ENCODE assay signal across 9 cellular contexts in genomic region chr15:81311834-81312459, GRCh38. TPM values are rescaled to one million over a fixed set of nuclear protein-coding genes. Genes with fewer than 3 reads are reported as not detected.
DNase-seq lines count a peak whose midpoint lies in the region; ATAC-seq and TF ChIP-seq lines count a peak whose summit lies in the region.
"Had no signal": no experiment of that assay in that cellular context is flagged by ENCODE, and none has a peak within 500 bp of the region (broad histone marks: within the 10 kb centered on the region; RNA-seq: fewer than 3 reads in every experiment).

No MANE protein-coding gene starts in this region.

- DNase-seq in AML-193 (lab: John Stamatoyannopoulos, UW): peak; percentile 92 to 96
- no peak for DNase-seq in RWPE2 (ENCODE audit: low spot score)
- DNase-seq in right atrium auricular region (ENCODE audit: low spot score): no peak
- no peak for DNase-seq in prostate gland (ENCODE audit: low spot score)
- DNase-seq in effector CD8-positive, alpha-beta T cell (lab: John Stamatoyannopoulos, UW): no peak
- DNase-seq in iPS-NIHi7 (ENCODE audit: extremely low spot score): no peak
- DNase-seq in stimulated activated CD4-positive, alpha-beta T cell treated with anti-CD3 and anti-CD28 coated beads, Interleukin-1b, Interleukin-23, amount 100 ng/mL, for 48 hours: no peak

- WGBS in prostate gland: 81% methylated on average over 10 of the region's 10 CpGs

- ATAC-seq in GM21526 (IDR thresholded peaks at IDR 0.05; ENCODE audit: low FRiP score, unreplicated experiment) (peak; percentile 57), RWPE2 (ENCODE audit: low read depth) (no peak)

- H3K4me1 ChIP-seq in RWPE2 (ENCODE audit: insufficient read depth, poor library complexity, severe bottlenecking) (peaks cover 14% of the 10 kb centered on the region), right atrium auricular region (peaks cover 0 to 18% of the 10 kb centered on the region in 2 donors), prostate gland (replicated peaks) (no peaks in the 10 kb centered on the region)

- no peak for TF ChIP-seq POLR2A in prostate gland (IDR thresholded peaks at IDR 0.05)

- intact Hi-C loops in prostate gland (cut with DNase I): loop anchor here (5.0 to 10.0 kb wide), 2 partner anchors 35 to 733 kb away; partner anchors contain the start of gene MEX3B

- H3K27me3 ChIP-seq in RWPE2 (ENCODE audit: insufficient read depth, poor library complexity, severe bottlenecking) (no peaks in the 10 kb centered on the region), right atrium auricular region (no peaks in the 10 kb centered on the region), prostate gland (replicated peaks; ENCODE audit: insufficient read depth) (no peaks in the 10 kb centered on the region)
- H3K27me3 ChIP-seq: SJSA1 had no signal

- TF ChIP-seq CTCF in RWPE2 (IDR thresholded peaks at IDR 0.05; ENCODE audit: poor library complexity, severe bottlenecking) (no peak), right atrium auricular region (IDR thresholded peaks at IDR 0.05) (no peak), prostate gland (IDR thresholded peaks at IDR 0.05) (no peak)

- no peak overlapping the region for H3K4me3 ChIP-seq in RWPE2 (ENCODE audit: severe bottlenecking)
- no peak overlapping the region for H3K4me3 ChIP-seq in right atrium auricular region
- H3K4me3 ChIP-seq in prostate gland: no peak overlapping the region
- H3K4me3 ChIP-seq: SJSA1 had no signal

- H3K9me3 ChIP-seq in RWPE2 (ENCODE audit: severe bottlenecking) (no peaks in the 10 kb centered on the region), right atrium auricular region (no peaks in the 10 kb centered on the region), prostate gland (no peaks in the 10 kb centered on the region)
- H3K9me3 ChIP-seq: SJSA1 had no signal

- H3K27ac ChIP-seq in RWPE2 (ENCODE audit: poor library complexity, severe bottlenecking): peak overlapping the region; percentile 50
- peak overlapping the region; percentile 57 to 63 for H3K27ac ChIP-seq in right atrium auricular region
- no peak overlapping the region for H3K27ac ChIP-seq in prostate gland

- H3K36me3 ChIP-seq in RWPE2 (ENCODE audit: low read depth) (peaks cover 36% of the 10 kb centered on the region), right atrium auricular region (peaks cover 12% of the 10 kb centered on the region), prostate gland (no peaks in the 10 kb centered on the region)

RNA-seq across cellular contexts. Expression of gene STARD5, which starts 12.0 kb away (rescaled TPM):
- total RNA-seq in right atrium auricular region (1 to 10 TPM; 2.2 to 3.0 TPM), prostate gland (10 to 100 TPM; 19.6 to 23.2 TPM)

Comparison
In these comparisons a context has a peak if more than half of its experiments do, and no peak if none do; other contexts are left out.
1. DNase-seq: peak in AML-193 (2 of 2); none in RWPE2 (single experiment), right atrium auricular region (single experiment), prostate gland (single experiment), effector CD8-positive, alpha-beta T cell (single experiment), iPS-NIHi7 (single experiment) and stimulated activated CD4-positive, alpha-beta T cell treated with anti-CD3 and anti-CD28 coated beads, Interleukin-1b, Interleukin-23, amount 100 ng/mL, for 48 hours (single experiment).
2. H3K27ac ChIP-seq: peak in RWPE2 (single experiment) and right atrium auricular region (2 of 2); none in prostate gland (0 of 2).
3. RNA of gene STARD5, which starts 12.0 kb away (total RNA-seq): 19.6 to 23.2 TPM in prostate gland; 2.2 to 3.0 TPM in right atrium auricular region; every median in the first group is over 4 times any median in the second.